In genomic region chr16:31186930-31187807, GRCh38 we compare ENCODE assay signal across 14 cellular contexts. TPM values are rescaled to one million over a fixed set of nuclear protein-coding genes. Genes with fewer than 3 reads are reported as not detected.
A peak's percentile ranks its signal among the peaks of the same experiment; 100 is the strongest.
DNase-seq lines count a peak whose midpoint lies in the region; ATAC-seq and TF ChIP-seq lines count a peak whose summit lies in the region.
"Had no signal": no experiment of that assay in that cellular context is flagged by ENCODE, and none has a peak within 500 bp of the region (broad histone marks: within the 10 kb centered on the region; RNA-seq: fewer than 3 reads in every experiment).

No MANE protein-coding gene starts in this region.

- H3K4me3 Mint-ChIP-seq in activated naive CD4-positive, alpha-beta T cell treated with anti-CD3 and anti-CD28 coated beads for 36 hours, result no peak overlapping the region
- no peak overlapping the region for H3K4me3 Mint-ChIP-seq in stimulated activated effector memory CD8-positive, alpha-beta T cell treated with anti-CD3 and anti-CD28 coated beads, Interleukin-12 subunit alpha, Interleukin-12 subunit beta, amount 100 ng/mL, for 72 hours
- H3K4me3 Mint-ChIP-seq: nephron had no signal

- H3K27ac ChIP-seq in prostate gland, result no peak overlapping the region
- H3K27ac ChIP-seq: VCaP had no signal

- peaks cover 93% of the 10 kb centered on the region for H3K36me3 Mint-ChIP-seq in activated naive CD4-positive, alpha-beta T cell treated with anti-CD3 and anti-CD28 coated beads for 36 hours (ENCODE audit: low read depth)
- H3K36me3 Mint-ChIP-seq in activated naive CD4-positive, alpha-beta T cell treated with anti-CD3 and anti-CD28 coated beads, Interleukin-2, amount 50 U/mL, for 72 hours, result peaks cover 94 to 100% of the 10 kb centered on the region in 2 donors
- H3K36me3 Mint-ChIP-seq in stimulated activated effector memory CD8-positive, alpha-beta T cell treated with anti-CD3 and anti-CD28 coated beads, Interleukin-12 subunit alpha, Interleukin-12 subunit beta, amount 100 ng/mL, for 72 hours, result peaks cover 100% of the 10 kb centered on the region

- peak in 1 of 2 donors; percentile 21 for ATAC-seq in activated naive CD4-positive, alpha-beta T cell treated with anti-CD3 and anti-CD28 coated beads, Interleukin-2, amount 50 U/mL, for 72 hours
- ATAC-seq in stimulated activated effector memory CD8-positive, alpha-beta T cell treated with anti-CD3 and anti-CD28 coated beads, Interleukin-12 subunit alpha, Interleukin-12 subunit beta, amount 100 ng/mL, for 72 hours, result no peak

- TF ChIP-seq CTCF in prostate gland (IDR thresholded peaks at IDR 0.05), result no peak

- H3K4me3 ChIP-seq in prostate gland, result no peak overlapping the region

- H3K9me3 ChIP-seq in prostate gland, result no peaks in the 10 kb centered on the region

- intact Hi-C loops in activated naive CD4-positive, alpha-beta T cell treated with anti-CD3 and anti-CD28 coated beads for 36 hours (cut with micrococcal nuclease), result no loop called here
- intact Hi-C loops in prostate gland (cut with DNase I), result no loop called here

- no peak for TF ChIP-seq POLR2A in prostate gland (IDR thresholded peaks at IDR 0.05)

- H3K27ac Mint-ChIP-seq in activated naive CD4-positive, alpha-beta T cell treated with anti-CD3 and anti-CD28 coated beads for 36 hours, result peak overlapping the region; percentile 67
- H3K27ac Mint-ChIP-seq in activated naive CD4-positive, alpha-beta T cell treated with anti-CD3 and anti-CD28 coated beads, Interleukin-2, amount 50 U/mL, for 72 hours, result peak overlapping the region; percentile 96 to 98
- peak overlapping the region; percentile 100 for H3K27ac Mint-ChIP-seq in stimulated activated effector memory CD8-positive, alpha-beta T cell treated with anti-CD3 and anti-CD28 coated beads, Interleukin-12 subunit alpha, Interleukin-12 subunit beta, amount 100 ng/mL, for 72 hours
- H3K27ac Mint-ChIP-seq: nephron had no signal

- H3K4me1 Mint-ChIP-seq in activated naive CD4-positive, alpha-beta T cell treated with anti-CD3 and anti-CD28 coated beads for 36 hours (ENCODE audit: low read depth), result peaks cover 88% of the 10 kb centered on the region
- H3K4me1 Mint-ChIP-seq in stimulated activated effector memory CD8-positive, alpha-beta T cell treated with anti-CD3 and anti-CD28 coated beads, Interleukin-12 subunit alpha, Interleukin-12 subunit beta, amount 100 ng/mL, for 72 hours, result peaks cover 98% of the 10 kb centered on the region

- peaks cover 12% of the 10 kb centered on the region for H3K4me1 ChIP-seq in prostate gland (replicated peaks)

- CTCF ChIA-PET in activated naive CD4-positive, alpha-beta T cell treated with anti-CD3 and anti-CD28 coated beads for 36 hours (lab: Charles Lee), result interaction anchor here (1.4 kb wide), 1 partner anchor 195 kb away, joined by 3 read pairs; no protein-coding TSS in a partner anchor

- peaks cover 34 to 51% of the 10 kb centered on the region in 2 donors for H3K36me3 ChIP-seq in prostate gland

- no peak for DNase-seq in activated naive CD4-positive, alpha-beta T cell treated with anti-CD3 and anti-CD28 coated beads for 36 hours
- no peak for DNase-seq in activated naive CD4-positive, alpha-beta T cell treated with Interleukin-2 at 50 U/mL for 16 hours
- DNase-seq in activated naive CD4-positive, alpha-beta T cell treated with anti-CD3 and anti-CD28 coated beads, Interleukin-2, amount 50 U/mL, for 72 hours (ENCODE audit: low spot score in 2 of 2), result no peak
- DNase-seq in stimulated activated effector memory CD8-positive, alpha-beta T cell treated with anti-CD3 and anti-CD28 coated beads, Interleukin-12 subunit alpha, Interleukin-12 subunit beta, amount 100 ng/mL, for 72 hours (ENCODE audit: low spot score in 2 of 2), result no peak
- DNase-seq in prostate gland (ENCODE audit: low spot score) (no peak), amygdala (lab: John Stamatoyannopoulos, UW) (no peak)
- DNase-seq: dermis blood vessel endothelial cell, NCI-H2029, NCI-H774, SHP77 had no signal

- H3K27me3 Mint-ChIP-seq in activated naive CD4-positive, alpha-beta T cell treated with anti-CD3 and anti-CD28 coated beads for 36 hours (ENCODE audit: low read depth), result no peaks in the 10 kb centered on the region

- no peaks in the 10 kb centered on the region for H3K9me3 Mint-ChIP-seq in activated naive CD4-positive, alpha-beta T cell treated with anti-CD3 and anti-CD28 coated beads for 36 hours
- H3K9me3 Mint-ChIP-seq in activated naive CD4-positive, alpha-beta T cell treated with anti-CD3 and anti-CD28 coated beads, Interleukin-2, amount 50 U/mL, for 72 hours, result no peaks in the 10 kb centered on the region
- no peaks in the 10 kb centered on the region for H3K9me3 Mint-ChIP-seq in stimulated activated effector memory CD8-positive, alpha-beta T cell treated with anti-CD3 and anti-CD28 coated beads, Interleukin-12 subunit alpha, Interleukin-12 subunit beta, amount 100 ng/mL, for 72 hours
- H3K9me3 Mint-ChIP-seq: nephron had no signal

- 75% methylated on average over 10 of the region's 10 CpGs for WGBS in prostate gland

- H3K27me3 ChIP-seq in prostate gland (replicated peaks; ENCODE audit: insufficient read depth), result no peaks in the 10 kb centered on the region

RNA-seq across cellular contexts. Expression of gene FUS, which starts 7.2 kb away (rescaled TPM):
- total RNA-seq in activated naive CD4-positive, alpha-beta T cell treated with anti-CD3 and anti-CD28 coated beads for 36 hours, result 100 to 1,000 TPM; 424 to 435 TPM
- 100 to 1,000 TPM; 486 to 763 TPM for total RNA-seq in activated naive CD4-positive, alpha-beta T cell treated with anti-CD3 and anti-CD28 coated beads, Interleukin-2, amount 50 U/mL, for 72 hours
- total RNA-seq in prostate gland, result 10 to 100 TPM; 48.6 to 87.5 TPM

RNA-seq across cellular contexts. Expression of gene PYCARD, which starts 15.4 kb away (rescaled TPM):
- total RNA-seq in activated naive CD4-positive, alpha-beta T cell treated with anti-CD3 and anti-CD28 coated beads for 36 hours, result 1 to 10 TPM; 2.4 to 2.5 TPM
- total RNA-seq in activated naive CD4-positive, alpha-beta T cell treated with anti-CD3 and anti-CD28 coated beads, Interleukin-2, amount 50 U/mL, for 72 hours, result 10 to 100 TPM in 1 of 2 donors, 1 to 10 TPM in 1; 1.2 to 19.7 TPM
- 10 to 100 TPM; 27.2 to 51.6 TPM for total RNA-seq in prostate gland

RNA-seq across cellular contexts. Expression of gene TRIM72, which starts 26.8 kb away (rescaled TPM):
- not detected for total RNA-seq in activated naive CD4-positive, alpha-beta T cell treated with anti-CD3 and anti-CD28 coated beads for 36 hours
- under 1 TPM; 0.06 to 0.09 TPM for total RNA-seq in activated naive CD4-positive, alpha-beta T cell treated with anti-CD3 and anti-CD28 coated beads, Interleukin-2, amount 50 U/mL, for 72 hours
- 1 to 10 TPM in 1 of 2 donors, under 1 TPM in 1; 0.23 to 3.9 TPM for total RNA-seq in prostate gland
- total RNA-seq: dermis blood vessel endothelial cell, fibroblast of villous mesenchyme had no signal

RNA-seq across cellular contexts. Expression of gene PYDC1, which starts 29.8 kb away (rescaled TPM):
- not detected for total RNA-seq in activated naive CD4-positive, alpha-beta T cell treated with anti-CD3 and anti-CD28 coated beads for 36 hours
- not detected for total RNA-seq in activated naive CD4-positive, alpha-beta T cell treated with anti-CD3 and anti-CD28 coated beads, Interleukin-2, amount 50 U/mL, for 72 hours
- not detected for total RNA-seq in prostate gland
- total RNA-seq: dermis blood vessel endothelial cell, fibroblast of villous mesenchyme, urinary bladder had no signal

RNA-seq across cellular contexts. Expression of gene PRSS36, which starts 37.3 kb away (rescaled TPM):
- under 1 TPM; 0.93 to 0.99 TPM for total RNA-seq in activated naive CD4-positive, alpha-beta T cell treated with anti-CD3 and anti-CD28 coated beads for 36 hours
- 1 to 10 TPM; 1.0 to 1.1 TPM for total RNA-seq in activated naive CD4-positive, alpha-beta T cell treated with anti-CD3 and anti-CD28 coated beads, Interleukin-2, amount 50 U/mL, for 72 hours
- 1 to 10 TPM; 4.3 to 4.7 TPM for total RNA-seq in prostate gland
- total RNA-seq: dermis blood vessel endothelial cell had no signal

Comparison
In these comparisons a context has a peak if more than half of its experiments do, and no peak if none do; other contexts are left out.
1. RNA of gene FUS, which starts 7.2 kb away (total RNA-seq): 486 to 763 TPM in activated naive CD4-positive, alpha-beta T cell treated with anti-CD3 and anti-CD28 coated beads, Interleukin-2, amount 50 U/mL, for 72 hours and 424 to 435 TPM in activated naive CD4-positive, alpha-beta T cell treated with anti-CD3 and anti-CD28 coated beads for 36 hours; 48.6 to 87.5 TPM in prostate gland; every median in the first group is over 4 times any median in the second.
2. Peak in every context shown above with its lines, with median percentiles within 50 percentile points of each other: H3K27ac Mint-ChIP-seq.